Comparison of ENCODE assay signal across 8 cellular contexts in the genomic region with DNA sequence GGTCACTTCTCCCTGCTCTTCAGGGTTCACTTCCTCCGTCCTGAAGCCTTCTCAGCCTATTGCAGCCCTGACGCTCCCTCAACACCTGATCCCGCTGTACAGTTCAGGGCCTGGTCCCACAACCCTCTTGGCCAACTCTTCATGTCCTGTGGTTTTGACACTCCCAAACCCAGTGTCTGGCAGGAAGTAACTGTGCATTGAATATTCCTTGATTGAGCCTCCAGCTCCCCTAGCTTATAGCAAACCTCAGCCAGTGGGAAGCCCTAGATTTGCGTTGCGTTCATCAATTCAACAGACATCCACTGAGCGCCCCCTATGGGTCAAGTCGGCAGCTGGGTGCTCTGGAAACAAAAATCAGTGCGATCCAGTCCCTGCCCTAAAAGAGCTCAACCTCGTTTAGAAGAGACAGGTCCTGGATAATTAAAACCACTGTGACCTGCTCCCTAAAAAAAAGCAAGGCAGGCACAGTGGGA. TPM values are rescaled to one million over a fixed set of nuclear protein-coding genes. Genes with fewer than 3 reads are reported as not detected.
DNase-seq lines count a peak whose midpoint lies in the region; ATAC-seq and TF ChIP-seq lines count a peak whose summit lies in the region.

No MANE protein-coding gene starts in this region.

- TF ChIP-seq EP300 in suprapubic skin (IDR thresholded peaks at IDR 0.05) = no peak

- H3K27ac ChIP-seq in esophagus squamous epithelium (peak overlapping the region; percentile 15 to 72 (median 67)), suprapubic skin (no peak overlapping the region)

- peaks cover 8% of the 10 kb centered on the region; the same call in 1 of the 2 replicates for H3K36me3 ChIP-seq in Loucy (ENCODE audit: insufficient read depth, low read length)
- H3K36me3 ChIP-seq in esophagus squamous epithelium = peaks cover 0 to 81% (median 13%) of the 10 kb centered on the region in 3 donors
- peaks cover 67% of the 10 kb centered on the region for H3K36me3 ChIP-seq in suprapubic skin

- H3F3A ChIP-seq in Loucy (ENCODE audit: low read depth) = no peaks in the 10 kb centered on the region

- TF ChIP-seq CTCF in Loucy (conservative IDR thresholded peaks at IDR 0.05; ENCODE audit: low read length) = peak; percentile 96
- peak; percentile 47 to 86 (median 75) for TF ChIP-seq CTCF in esophagus squamous epithelium (IDR thresholded peaks at IDR 0.05)
- TF ChIP-seq CTCF in suprapubic skin (IDR thresholded peaks at IDR 0.05) = peak; percentile 55 to 64

- H3K9me3 ChIP-seq in Loucy (ENCODE audit: insufficient read depth, low read depth, low read length) (no peaks in the 10 kb centered on the region), esophagus squamous epithelium (no peaks in the 10 kb centered on the region), suprapubic skin (no peaks in the 10 kb centered on the region)

- H3K4me3 ChIP-seq in Loucy (ENCODE audit: low read length, poor library complexity, severe bottlenecking) (no peak overlapping the region), esophagus squamous epithelium (no peak overlapping the region), suprapubic skin (no peak overlapping the region)

- DNase-seq in GDM1 (lab: John Stamatoyannopoulos, UW) (peak; percentile 23), esophagus squamous epithelium (lab: John Stamatoyannopoulos, UW) (no peak), myocyte (ENCODE audit: low read depth) (peak; percentile 33), suprapubic skin (ENCODE audit: low spot score in 2 of 2) (peak; percentile 69 to 71)
- DNase-seq in activated CD8-positive, alpha-beta memory T cell treated with anti-CD3 and anti-CD28 coated beads for 24 hours = peak; percentile 76

- H3K9me2 ChIP-seq in Loucy (replicated peaks; ENCODE audit: low read depth, low read length) = no peaks in the 10 kb centered on the region

- no peak overlapping the region for H3K9ac ChIP-seq in Loucy (ENCODE audit: low read depth, low read length, poor library complexity, severe bottlenecking)

- ATAC-seq in HG02798 (IDR thresholded peaks at IDR 0.05; ENCODE audit: poor library complexity, unreplicated experiment) = no peak
- ATAC-seq in HG03097 (IDR thresholded peaks at IDR 0.05; ENCODE audit: low FRiP score, unreplicated experiment) = no peak

- H3K4me1 ChIP-seq in Loucy (ENCODE audit: insufficient read depth, low read length, poor library complexity, severe bottlenecking) = no peaks in the 10 kb centered on the region
- peaks cover 12 to 33% (median 14%) of the 10 kb centered on the region in 3 donors for H3K4me1 ChIP-seq in esophagus squamous epithelium
- no peaks in the 10 kb centered on the region for H3K4me1 ChIP-seq in suprapubic skin

- H2AFZ ChIP-seq in Loucy (ENCODE audit: low read length) = no peak overlapping the region

- H4K20me1 ChIP-seq in Loucy (ENCODE audit: insufficient read depth, low read length, poor library complexity, severe bottlenecking) = no peaks in the 10 kb centered on the region

- TF ChIP-seq POLR2A in esophagus squamous epithelium (IDR thresholded peaks at IDR 0.05) (no peak), suprapubic skin (IDR thresholded peaks at IDR 0.05) (no peak)

- no peaks in the 10 kb centered on the region for H3K27me3 ChIP-seq in Loucy (ENCODE audit: insufficient read depth, low read length, poor library complexity, severe bottlenecking)
- H3K27me3 ChIP-seq in esophagus squamous epithelium = no peaks in the 10 kb centered on the region
- no peaks in the 10 kb centered on the region for H3K27me3 ChIP-seq in suprapubic skin

- intact Hi-C loops in esophagus squamous epithelium (cut with DNase I) = no loop called here

- 16 to 37% methylated on average over 5 to 8 of the region's 9 CpGs for WGBS in esophagus squamous epithelium, 2 donors
- 32% methylated on average over 9 of the region's 9 CpGs for WGBS in suprapubic skin

- no peaks in the 10 kb centered on the region for H3K79me2 ChIP-seq in Loucy (ENCODE audit: insufficient read depth, low read length)

- no peak overlapping the region for H3K4me2 ChIP-seq in Loucy (ENCODE audit: low read depth, low read length, poor library complexity, severe bottlenecking)

RNA-seq across cellular contexts. Expression of a gene that starts 13.5 kb away (rescaled TPM):
- 1 to 10 TPM; 1.6 to 6.3 (median 2.0) TPM for total RNA-seq in esophagus squamous epithelium
- total RNA-seq in myocyte = 0.88 and 1.6 TPM in 2 replicates
- 1.6 TPM for polyA plus RNA-seq in myocyte (2012)
- 10 to 100 TPM in 1 of 4 donors, 1 to 10 TPM in 3; 2.3 to 21.4 (median 5.6) TPM for total RNA-seq in suprapubic skin

RNA-seq across cellular contexts. Expression of a gene that starts 24.9 kb away (rescaled TPM):
- total RNA-seq in esophagus squamous epithelium (not detected), myocyte (0.13 TPM in 1 of 2 replicates, not detected in the other), suprapubic skin (not detected)
- 0.03 TPM for polyA plus RNA-seq in myocyte (2012)

RNA-seq across cellular contexts. Expression of a gene that starts 32.2 kb away (rescaled TPM):
- total RNA-seq in esophagus squamous epithelium (10 to 100 TPM; 12.1 to 20.8 (median 16.6) TPM), myocyte (19.5 and 20.2 TPM in 2 replicates), suprapubic skin (10 to 100 TPM; 18.1 to 46.3 (median 22.0) TPM)
- polyA plus RNA-seq in myocyte (2012) = 10.8 TPM

RNA-seq across cellular contexts. Expression of a gene that starts 33.7 kb away (rescaled TPM):
- 10 to 100 TPM in 2 of 4 donors, 1 to 10 TPM in 2; 2.8 to 32.4 (median 8.9) TPM for total RNA-seq in esophagus squamous epithelium
- 0.94 TPM in 1 of 2 replicates, not detected in the other for total RNA-seq in myocyte
- polyA plus RNA-seq in myocyte (2012) = 0.05 TPM
- 1 to 10 TPM; 4.8 to 9.7 (median 6.7) TPM for total RNA-seq in suprapubic skin

RNA-seq across cellular contexts. Expression of a gene that starts 56.3 kb away (rescaled TPM):
- total RNA-seq in esophagus squamous epithelium = not detected
- 0.26 TPM in 1 of 2 replicates, not detected in the other for total RNA-seq in myocyte
- not detected for polyA plus RNA-seq in myocyte (2012)
- under 1 TPM in 1 of 4 donors, not detected in 3; 0.60 TPM for total RNA-seq in suprapubic skin
